Comparison of ENCODE assay signal across 8 cellular contexts in genomic region chr19:55647732-55648656, GRCh38. TPM values are rescaled to one million over a fixed set of nuclear protein-coding genes. Genes with fewer than 3 reads are reported as not detected.
DNase-seq lines count a peak whose midpoint lies in the region; ATAC-seq, FAIRE-seq and TF ChIP-seq lines count a peak whose summit lies in the region.

CCDC106 (plus strand) TSS chr19:55648212; CDS start chr19:55649047, 835 bp downstream.

- H3K4me3 ChIP-seq in kidney (ENCODE audit: low read length in 2 of 2) (peak within 1 kb of the TSS; percentile 58 to 84), smooth muscle cell (peak within 1 kb of the TSS; percentile 99)

- no peak for ATAC-seq in HG02610 (IDR thresholded peaks at IDR 0.05; ENCODE audit: unreplicated experiment)

- 2% methylated on average over 59 of the region's 89 CpGs for WGBS in smooth muscle cell (ENCODE audit: low lambda C conversion rate)

- H3K27ac ChIP-seq in VCaP = peak within 1 kb of the TSS; percentile 96
- H3K27ac ChIP-seq in cingulate gyrus (ENCODE audit: low read depth, low read length) = peak within 1 kb of the TSS; percentile 84
- H3K27ac ChIP-seq in kidney (ENCODE audit: low read depth in 2 of 2, low read length in 2 of 2) = peak within 1 kb of the TSS; percentile 52 to 89
- H3K27ac ChIP-seq in smooth muscle cell (ENCODE audit: low read depth) = peak within 1 kb of the TSS; percentile 61

- H3K9me3 ChIP-seq in kidney (ENCODE audit: control insufficient read depth in 1 of 2, low read length in 2 of 2) (no peaks in the 10 kb centered on the region), smooth muscle cell (replicated peaks; ENCODE audit: low read depth) (no peaks in the 10 kb centered on the region)

- TF ChIP-seq CTCF in VCaP (conservative IDR thresholded peaks at IDR 0.05) = no peak
- TF ChIP-seq CTCF in kidney (IDR thresholded peaks at IDR 0.05; ENCODE audit: borderline replicate concordance, extremely low read depth, insufficient read depth) = no peak
- TF ChIP-seq CTCF in smooth muscle cell (IDR thresholded peaks at IDR 0.05; ENCODE audit: borderline replicate concordance, insufficient read depth, poor library complexity, severe bottlenecking) = no peak

- no peaks in the 10 kb centered on the region for H4K20me1 ChIP-seq in smooth muscle cell (ENCODE audit: low read depth)

- peaks cover 42% of the 10 kb centered on the region for H3K79me2 ChIP-seq in smooth muscle cell (ENCODE audit: low read depth)

- no peaks in the 10 kb centered on the region for H3K27me3 ChIP-seq in smooth muscle cell (ENCODE audit: low read depth)

- intact Hi-C loops in kidney (cut with DNase I) = no loop called here

- DNase-seq in stimulated activated CD4-positive, alpha-beta T cell treated with anti-CD3 and anti-CD28 coated beads, Interleukin-12 subunit alpha, Interleukin-12 subunit beta, amount 100 ng/mL, for 4 hours = peak; percentile 52
- DNase-seq in stimulated activated CD4-positive, alpha-beta T cell treated with anti-CD3 and anti-CD28 coated beads, Interleukin-1b, Interleukin-23, amount 100 ng/mL, for 48 hours = no peak
- DNase-seq in NAMALWA (ENCODE audit: low spot score) = peak; percentile 71
- DNase-seq in kidney = peak; percentile 90
- no peak for DNase-seq in smooth muscle cell (lab: John Stamatoyannopoulos, UW; ENCODE audit: unreplicated experiment)

- H3K36me3 ChIP-seq in kidney (ENCODE audit: control insufficient read depth in 1 of 2, insufficient read depth in 2 of 2, low read length in 2 of 2) (no peaks in the 10 kb centered on the region), smooth muscle cell (ENCODE audit: low read depth) (no peaks in the 10 kb centered on the region)

- H3F3A ChIP-seq in smooth muscle cell (ENCODE audit: low read depth) = peaks cover 12% of the 10 kb centered on the region

- H3K9ac ChIP-seq in kidney (ENCODE audit: low read length in 2 of 2) (peak within 1 kb of the TSS; percentile 72), smooth muscle cell (ENCODE audit: low read depth) (peak within 1 kb of the TSS; percentile 90)

- peaks cover 3 to 32% of the 10 kb centered on the region in 2 donors for H3K4me1 ChIP-seq in kidney (ENCODE audit: control insufficient read depth in 1 of 2, insufficient read depth in 1 of 2, low read depth in 1 of 2, low read length in 2 of 2)
- peaks cover 13% of the 10 kb centered on the region for H3K4me1 ChIP-seq in smooth muscle cell (ENCODE audit: low read depth)

- peak within 1 kb of the TSS; percentile 99 for H3K4me2 ChIP-seq in smooth muscle cell

- peak within 1 kb of the TSS; percentile 80 for H2AFZ ChIP-seq in smooth muscle cell (ENCODE audit: low read depth)

- no peak for FAIRE-seq in kidney (lab: Jason Lieb, UNC)

RNA-seq across cellular contexts. Expression of gene CCDC106, which starts in this region (rescaled TPM):
- total RNA-seq in kidney = 22.7 TPM
- 51.9 TPM for polyA plus RNA-seq in kidney (ENCODE audit: insufficient read depth, low read depth, low replicate concordance)
- 6.9 and 7.7 TPM in 2 replicates for total RNA-seq in smooth muscle cell
- polyA plus RNA-seq in smooth muscle cell = 18.3 and 24.8 TPM in 2 replicates

Comparison
In these comparisons a context has a peak if more than half of its experiments do, and no peak if none do; other contexts are left out.
1. DNase-seq: peak in stimulated activated CD4-positive, alpha-beta T cell treated with anti-CD3 and anti-CD28 coated beads, Interleukin-12 subunit alpha, Interleukin-12 subunit beta, amount 100 ng/mL, for 4 hours (single experiment), NAMALWA (single experiment) and kidney (single experiment); none in stimulated activated CD4-positive, alpha-beta T cell treated with anti-CD3 and anti-CD28 coated beads, Interleukin-1b, Interleukin-23, amount 100 ng/mL, for 48 hours (single experiment) and smooth muscle cell (single experiment).
2. Peak in every context shown above with its lines, with median percentiles within 50 percentile points of each other: H3K27ac ChIP-seq.